ENCODE assay signal across 27 cellular contexts in genomic region chr2:46404181-46404759, GRCh38.
A peak's percentile ranks its signal among the peaks of the same experiment; 100 is the strongest.
DNase-seq lines count a peak whose midpoint lies in the region; ATAC-seq, FAIRE-seq and TF ChIP-seq lines count a peak whose summit lies in the region.
"Had no signal": no experiment of that assay in that cellular context is flagged by ENCODE, and none has a peak within 500 bp of the region (broad histone marks: within the 10 kb centered on the region; RNA-seq: fewer than 3 reads in every experiment).

No MANE protein-coding gene starts in this region.

- H3K9me3 ChIP-seq in A549 (no peaks in the 10 kb centered on the region), esophagus muscularis mucosa (no peaks in the 10 kb centered on the region)
- H3K9me3 ChIP-seq: BE2C; BLaER1 treated with 17β-estradiol and CSF1 and Interleukin-3, amounts not matched to agents 10 nM and 100 nM; HAP-1 had no signal

- TF ChIP-seq EP300 in A549 (IDR thresholded peaks at IDR 0.05), result no peak
- TF ChIP-seq EP300 in esophagus muscularis mucosa (IDR thresholded peaks at IDR 0.05), result no peak

- H3K4me3 ChIP-seq in A549 (no peak overlapping the region), esophagus muscularis mucosa (no peak overlapping the region)
- H3K4me3 ChIP-seq: BLaER1 treated with 17β-estradiol and CSF1 and Interleukin-3, amounts not matched to agents 10 nM and 100 nM; HAP-1 had no signal

- H3K36me3 Mint-ChIP-seq in activated CD4-positive, alpha-beta T cell treated with anti-CD3 and anti-CD28 coated beads, Interleukin-2, amount 10 ng/mL, durations not matched to agents 24 days and 14 days (ENCODE audit: low read depth), result no peaks in the 10 kb centered on the region
- no peaks in the 10 kb centered on the region for H3K36me3 Mint-ChIP-seq in stimulated activated effector memory CD8-positive, alpha-beta T cell treated with anti-CD3 and anti-CD28 coated beads, Interleukin-12 subunit alpha, Interleukin-12 subunit beta, amount 100 ng/mL, for 72 hours
- H3K36me3 Mint-ChIP-seq: CD14-positive monocyte; CD8-positive, alpha-beta memory T cell had no signal

- no peaks in the 10 kb centered on the region for H3K36me3 ChIP-seq in esophagus muscularis mucosa
- H3K36me3 ChIP-seq: BE2C; BLaER1 treated with 17β-estradiol and CSF1 and Interleukin-3, amounts not matched to agents 10 nM and 100 nM; HAP-1 had no signal

- TF ChIP-seq CTCF in A549 (IDR thresholded peaks at IDR 0.05) (no peak), esophagus muscularis mucosa (IDR thresholded peaks at IDR 0.05) (no peak)

- CTCF ChIA-PET in A549 (lab: Yijun Ruan, JAX), result interaction anchor here (0.7 to 1.0 kb wide), 2 partner anchors 24 to 399 kb away, joined by 3 read pairs; no protein-coding TSS in a partner anchor

- H3K27me3 ChIP-seq in esophagus muscularis mucosa, result no peaks in the 10 kb centered on the region
- H3K27me3 ChIP-seq: BE2C; BLaER1 treated with 17β-estradiol and CSF1 and Interleukin-3, amounts not matched to agents 10 nM and 100 nM had no signal

- intact Hi-C loops in activated CD4-positive, alpha-beta T cell treated with anti-CD3 and anti-CD28 coated beads, Interleukin-2, amount 10 ng/mL, durations not matched to agents 24 days and 14 days (cut with micrococcal nuclease), result no loop called here
- intact Hi-C loops in esophagus muscularis mucosa (cut with DNase I), result no loop called here
- intact Hi-C loops in Right ventricle myocardium superior (cut with DNase I), result no loop called here

- TF ChIP-seq RAD21 in A549 (conservative IDR thresholded peaks at IDR 0.05 in 1 of 2, IDR thresholded peaks at IDR 0.05 in 1 of 2), result no peak

- H3K27me3 Mint-ChIP-seq in activated CD4-positive, alpha-beta T cell treated with anti-CD3 and anti-CD28 coated beads, Interleukin-2, amount 10 ng/mL, durations not matched to agents 24 days and 14 days, result peaks cover 13% of the 10 kb centered on the region
- H3K27me3 Mint-ChIP-seq: CD4-positive, alpha-beta T cell had no signal

- WGBS in A549 (ENCODE audit: missing lambda C conversion rate), result 83% methylated on average over 8 of the region's 8 CpGs
- 93% methylated on average over 8 of the region's 8 CpGs for WGBS in esophagus muscularis mucosa

- FAIRE-seq in A549 (lab: Jason Lieb, UNC), result no peak
- FAIRE-seq: A204.1, D721Med, GM12891, GM18507, H54 had no signal

- H3K4me3 Mint-ChIP-seq in activated CD4-positive, alpha-beta T cell treated with anti-CD3 and anti-CD28 coated beads, Interleukin-2, amount 10 ng/mL, durations not matched to agents 24 days and 14 days, result no peak overlapping the region
- H3K4me3 Mint-ChIP-seq in stimulated activated effector memory CD8-positive, alpha-beta T cell treated with anti-CD3 and anti-CD28 coated beads, Interleukin-12 subunit alpha, Interleukin-12 subunit beta, amount 100 ng/mL, for 72 hours, result no peak overlapping the region
- H3K4me3 Mint-ChIP-seq: CD14-positive monocyte; CD4-positive, alpha-beta T cell; CD8-positive, alpha-beta memory T cell; HFFc6 had no signal

- no peak overlapping the region for H3K27ac Mint-ChIP-seq in activated CD4-positive, alpha-beta T cell treated with anti-CD3 and anti-CD28 coated beads, Interleukin-2, amount 10 ng/mL, durations not matched to agents 24 days and 14 days
- H3K27ac Mint-ChIP-seq in stimulated activated effector memory CD8-positive, alpha-beta T cell treated with anti-CD3 and anti-CD28 coated beads, Interleukin-12 subunit alpha, Interleukin-12 subunit beta, amount 100 ng/mL, for 72 hours, result no peak overlapping the region
- H3K27ac Mint-ChIP-seq: CD4-positive, alpha-beta T cell; HFFc6 had no signal

- H3K4me2 ChIP-seq in A549, result 0 out of 3 replicates have a peak overlapping the region, but pooled peaks have one; percentile 6
- H3K4me2 ChIP-seq: BLaER1 treated with 17β-estradiol and CSF1 and Interleukin-3, amounts not matched to agents 10 nM and 100 nM had no signal

- no peak for ATAC-seq in A549
- ATAC-seq in stimulated activated effector memory CD8-positive, alpha-beta T cell treated with anti-CD3 and anti-CD28 coated beads, Interleukin-12 subunit alpha, Interleukin-12 subunit beta, amount 100 ng/mL, for 72 hours, result peak; percentile 21
- ATAC-seq in Right ventricle myocardium superior (ENCODE audit: poor library complexity), result no peak

- H3K27ac ChIP-seq in A549, result no peak overlapping the region; a peak in 1 of 6 replicates
- no peak overlapping the region for H3K27ac ChIP-seq in esophagus muscularis mucosa (replicated peaks in 1 of 4)
- H3K27ac ChIP-seq: 22Rv1; BLaER1 treated with 17β-estradiol and CSF1 and Interleukin-3, amounts not matched to agents 10 nM and 100 nM had no signal

- peak; percentile 49 for DNase-seq in activated CD4-positive, alpha-beta T cell treated with anti-CD3 and anti-CD28 coated beads, Interleukin-2, amount 10 ng/mL, durations not matched to agents 24 days and 14 days
- DNase-seq in activated CD4-positive, alpha-beta T cell treated with anti-CD3 and anti-CD28 coated beads for 4 hours, result no peak
- DNase-seq in A549 (ENCODE audit: low read depth in 1 of 2, low spot score in 1 of 2) (no peak), esophagus muscularis mucosa (ENCODE audit: extremely low spot score) (peak; percentile 90), Right ventricle myocardium superior (no peak)
- DNase-seq in stimulated activated effector memory CD8-positive, alpha-beta T cell treated with anti-CD3 and anti-CD28 coated beads, Interleukin-12 subunit alpha, Interleukin-12 subunit beta, amount 100 ng/mL, for 72 hours (ENCODE audit: low spot score in 2 of 2), result no peak
- DNase-seq in stimulated activated CD4-positive, alpha-beta T cell treated with anti-CD3 and anti-CD28 coated beads, Interleukin-15, amount 100 ng/mL, for 24 hours, result no peak
- DNase-seq: ACHN; AML-193; BE2C; CD4-positive, alpha-beta T cell; CD8-positive, alpha-beta memory T cell; DMS 273 treated with DMSO at 0.1 percent for 48 hours; DMS79; EL; GF-D8; GOT3; HFFc6 had no signal

- H3K4me1 Mint-ChIP-seq in activated CD4-positive, alpha-beta T cell treated with anti-CD3 and anti-CD28 coated beads, Interleukin-2, amount 10 ng/mL, durations not matched to agents 24 days and 14 days, result no peaks in the 10 kb centered on the region
- no peaks in the 10 kb centered on the region for H3K4me1 Mint-ChIP-seq in stimulated activated effector memory CD8-positive, alpha-beta T cell treated with anti-CD3 and anti-CD28 coated beads, Interleukin-12 subunit alpha, Interleukin-12 subunit beta, amount 100 ng/mL, for 72 hours
- H3K4me1 Mint-ChIP-seq: CD8-positive, alpha-beta memory T cell had no signal

- POLR2A ChIA-PET in A549 (lab: Yijun Ruan, JAX), result no interaction called here

- TF ChIP-seq POLR2A in A549 (IDR thresholded peaks at IDR 0.05; ENCODE audit: low read length), result no peak
- TF ChIP-seq POLR2A in esophagus muscularis mucosa (IDR thresholded peaks at IDR 0.05; ENCODE audit: low read depth), result no peak

- no peaks in the 10 kb centered on the region for H3K9me3 Mint-ChIP-seq in activated CD4-positive, alpha-beta T cell treated with anti-CD3 and anti-CD28 coated beads, Interleukin-2, amount 10 ng/mL, durations not matched to agents 24 days and 14 days
- H3K9me3 Mint-ChIP-seq in stimulated activated effector memory CD8-positive, alpha-beta T cell treated with anti-CD3 and anti-CD28 coated beads, Interleukin-12 subunit alpha, Interleukin-12 subunit beta, amount 100 ng/mL, for 72 hours, result no peaks in the 10 kb centered on the region
- H3K9me3 Mint-ChIP-seq: CD14-positive monocyte; CD4-positive, alpha-beta T cell; CD8-positive, alpha-beta memory T cell; HFFc6 had no signal

- H3K4me1 ChIP-seq in A549 (peaks cover 27% of the 10 kb centered on the region), esophagus muscularis mucosa (peaks cover 0 to 7% (median 6%) of the 10 kb centered on the region in 4 donors)
- H3K4me1 ChIP-seq: BE2C; BLaER1 treated with 17β-estradiol and CSF1 and Interleukin-3, amounts not matched to agents 10 nM and 100 nM; HAP-1 had no signal

TF ChIP-seq in A549, 52 proteins besides CTCF, POLR2A, EP300 and RAD21:
- TF ChIP-seq ELK1 (IDR thresholded peaks at IDR 0.05; ENCODE audit: low read depth, low read length), result no peak
- TF ChIP-seq SREBF2 (IDR thresholded peaks at IDR 0.05), result no peak
- no peak for TF ChIP-seq SMC3 (IDR thresholded peaks at IDR 0.05)
- no peak for TF ChIP-seq CHD4 (IDR thresholded peaks at IDR 0.05; ENCODE audit: borderline replicate concordance)
- no peak for TF ChIP-seq HOXA7 (CRISPR knock-in tag; IDR thresholded peaks at IDR 0.05)
- no peak for TF ChIP-seq MAZ (IDR thresholded peaks at IDR 0.05; ENCODE audit: borderline replicate concordance, low read depth, low read length)
- no peak for TF ChIP-seq CHD2 (IDR thresholded peaks at IDR 0.05; ENCODE audit: low read length, partially characterized antibody)
- TF ChIP-seq FOXS1 (CRISPR knock-in tag; IDR thresholded peaks at IDR 0.05), result no peak
- TF ChIP-seq ATOH8 (CRISPR knock-in tag; IDR thresholded peaks at IDR 0.05; ENCODE audit: low read depth), result no peak
- no peak for TF ChIP-seq CEBPB (IDR thresholded peaks at IDR 0.05)
- TF ChIP-seq PBX3 (IDR thresholded peaks at IDR 0.05), result no peak
- no peak for TF ChIP-seq HOXB5 (CRISPR knock-in tag; IDR thresholded peaks at IDR 0.05)
- TF ChIP-seq ESRRA (IDR thresholded peaks at IDR 0.05; ENCODE audit: borderline replicate concordance, low read length), result no peak
TF ChIP-seq in A549: peak in this region for 0.

Comparison
In these comparisons a context has a peak if more than half of its experiments do, and no peak if none do; other contexts are left out.
1. DNase-seq: peak in activated CD4-positive, alpha-beta T cell treated with anti-CD3 and anti-CD28 coated beads, Interleukin-2, amount 10 ng/mL, durations not matched to agents 24 days and 14 days (single experiment) and esophagus muscularis mucosa (single experiment); none in activated CD4-positive, alpha-beta T cell treated with anti-CD3 and anti-CD28 coated beads for 4 hours (0 of 2), A549 (0 of 2), stimulated activated effector memory CD8-positive, alpha-beta T cell treated with anti-CD3 and anti-CD28 coated beads, Interleukin-12 subunit alpha, Interleukin-12 subunit beta, amount 100 ng/mL, for 72 hours (0 of 2), stimulated activated CD4-positive, alpha-beta T cell treated with anti-CD3 and anti-CD28 coated beads, Interleukin-15, amount 100 ng/mL, for 24 hours (single experiment) and Right ventricle myocardium superior (single experiment).